Comparison of ENCODE assay signal across 2 cellular contexts in genomic region chr6:119296036-119297035, GRCh38.
TF ChIP-seq lines count a peak whose summit lies in the region.

No MANE protein-coding gene starts in this region.

TF ChIP-seq in IMR-90, 13 proteins besides CTCF, POLR2A, EP300 and RAD21:
- TF ChIP-seq USF2 (IDR thresholded peaks at IDR 0.05; ENCODE audit: low read depth, low read length) = no peak
- no peak for TF ChIP-seq MAZ (IDR thresholded peaks at IDR 0.05; ENCODE audit: borderline replicate concordance, low read depth, low read length)
- no peak for TF ChIP-seq RCOR1 (IDR thresholded peaks at IDR 0.05; ENCODE audit: insufficient replicate concordance, low read length)
- no peak for TF ChIP-seq FOS (IDR thresholded peaks at IDR 0.05; ENCODE audit: low read depth, low read length)
- TF ChIP-seq CEBPB (IDR thresholded peaks at IDR 0.05; ENCODE audit: low read depth, low read length) = no peak
- TF ChIP-seq RFX5 (IDR thresholded peaks at IDR 0.05; ENCODE audit: low read depth, low read length) = no peak
- no peak for TF ChIP-seq MXI1 (IDR thresholded peaks at IDR 0.05; ENCODE audit: borderline replicate concordance, low read depth, low read length)
- TF ChIP-seq ELK1 (IDR thresholded peaks at IDR 0.05; ENCODE audit: borderline replicate concordance, low read depth, low read length) = no peak
- TF ChIP-seq BHLHE40 (IDR thresholded peaks at IDR 0.05; ENCODE audit: low read depth, low read length) = no peak
- no peak for TF ChIP-seq CHD1 (IDR thresholded peaks at IDR 0.05; ENCODE audit: low read depth, low read length)
- no peak for TF ChIP-seq NFE2L2 (IDR thresholded peaks at IDR 0.05; ENCODE audit: low read depth, low read length)
- no peak for TF ChIP-seq MAFK (IDR thresholded peaks at IDR 0.05; ENCODE audit: low read depth, low read length)
- no peak for TF ChIP-seq SMC3 (IDR thresholded peaks at IDR 0.05; ENCODE audit: low read depth, low read length)
TF ChIP-seq in IMR-90: peak in this region for 0.

TF ChIP-seq in H1, 55 proteins besides CTCF, POLR2A, EP300 and RAD21:
- TF ChIP-seq POU5F1 (IDR thresholded peaks at IDR 0.05; ENCODE audit: low read depth, low read length) (0 out of 2 replicates have a peak, but pooled peaks have one; percentile 35), GABPA (IDR thresholded peaks at IDR 0.05; ENCODE audit: borderline replicate concordance, insufficient read depth, low read length) (no peak)
